In the genomic region with DNA sequence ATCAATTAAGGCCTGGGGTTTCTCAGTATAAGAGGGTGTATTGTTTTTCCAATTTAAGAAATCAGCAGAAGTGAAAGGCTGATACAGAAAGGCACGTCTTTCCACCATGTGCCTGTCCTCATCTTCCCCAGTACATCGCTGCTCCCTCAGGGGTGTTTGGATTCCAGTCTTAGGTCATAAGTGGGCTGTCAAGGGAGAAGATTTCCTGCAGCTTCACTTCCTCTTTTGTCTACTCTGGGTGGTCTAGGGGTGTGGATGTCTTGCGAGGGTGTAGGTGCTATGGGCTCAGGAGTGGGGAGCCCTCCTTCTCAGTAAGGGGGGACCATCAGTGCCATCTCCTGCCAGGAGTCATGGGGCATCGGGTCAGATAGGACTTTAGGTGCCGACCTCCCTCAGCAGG, we compare ENCODE assay signal across 18 cellular contexts.
"Had no signal": no experiment of that assay in that cellular context is flagged by ENCODE, and none has a peak within 500 bp of the region (broad histone marks: within the 10 kb centered on the region; RNA-seq: fewer than 3 reads in every experiment).

No MANE protein-coding gene starts in this region.

- H3K27me3 ChIP-seq: heart right ventricle, sigmoid colon, stomach had no signal

- DNase-seq: effector CD8-positive, alpha-beta T cell; heart right ventricle; hypothalamus; kidney glomerular epithelial cell; mesendoderm; naive thymus-derived CD4-positive, alpha-beta T cell; nephron progenitor cell; psoas muscle; retina; sigmoid colon; stimulated activated naive CD4-positive, alpha-beta T cell; stomach; substantia nigra; trophoblast cell had no signal

- H3K27ac ChIP-seq: coronary artery, heart right ventricle, psoas muscle, sigmoid colon, skin epidermis, stomach had no signal

- ATAC-seq: heart right ventricle; naive thymus-derived CD4-positive, alpha-beta T cell; psoas muscle had no signal

- H3K36me3 ChIP-seq: heart right ventricle, sigmoid colon, stomach had no signal

- H3K4me3 ChIP-seq: coronary artery, heart right ventricle, psoas muscle, sigmoid colon, skin epidermis, stomach had no signal

- FAIRE-seq: frontal cortex, islet of Langerhans had no signal

- H3K4me1 ChIP-seq: heart right ventricle, psoas muscle, sigmoid colon, stomach had no signal

- H3K9me3 ChIP-seq: psoas muscle, sigmoid colon had no signal
